16 cellular contexts compared by ENCODE assay signal in genomic region chr6:7841781-7842468, GRCh38.
DNase-seq lines count a peak whose midpoint lies in the region; ATAC-seq and TF ChIP-seq lines count a peak whose summit lies in the region.
"Had no signal": no experiment of that assay in that cellular context is flagged by ENCODE, and none has a peak within 500 bp of the region (broad histone marks: within the 10 kb centered on the region; RNA-seq: fewer than 3 reads in every experiment).

No MANE protein-coding gene starts in this region.

- peak; percentile 5 for DNase-seq in DMS53 (lab: John Stamatoyannopoulos, UW)
- DNase-seq in DMS53 treated with DMSO at 0.1 percent for 48 hours (lab: John Stamatoyannopoulos, UW; ENCODE audit: unreplicated experiment): no peak
- peak; percentile 15 for DNase-seq in RPMI8226
- DNase-seq in fibroblast of mammary gland (ENCODE audit: low read depth): peak; percentile 44
- DNase-seq in skeletal muscle cell (ENCODE audit: low read depth): peak; percentile 30
- no peak for DNase-seq in SKM-1 (lab: John Stamatoyannopoulos, UW; ENCODE audit: unreplicated experiment)
- DNase-seq in GM10266 (ENCODE audit: extremely low spot score): no peak
- DNase-seq: GDM1, MV-4-11, NCI-H1417 treated with DMSO at 0.1 percent for 48 hours, NCI-H1930, NCI-H226, NCI-H524 treated with DMSO at 0.1 percent for 48 hours had no signal

- TF ChIP-seq CTCF in fibroblast of mammary gland (conservative IDR thresholded peaks at IDR 0.05; ENCODE audit: control insufficient read depth, insufficient read depth, low read depth, low read length) (no peak), GM10266 (IDR thresholded peaks at IDR 0.05; ENCODE audit: control insufficient read depth, insufficient read depth, low read depth, missing control alignments) (no peak)

- no peak for ATAC-seq in GM19395 (IDR thresholded peaks at IDR 0.05; ENCODE audit: unreplicated experiment)
- ATAC-seq: GM12878 had no signal

- H3K4me3 ChIP-seq in fibroblast of mammary gland (ENCODE audit: control insufficient read depth, low read depth, low read length) (no peak overlapping the region), skeletal muscle cell (ENCODE audit: low read depth, low read length) (no peak overlapping the region)
- H3K4me3 ChIP-seq: GM12878, SJSA1 had no signal

Comparison
In these comparisons a context has a peak if more than half of its experiments do, and no peak if none do; other contexts are left out.
1. DNase-seq: peak in DMS53 (single experiment), RPMI8226 (single experiment), fibroblast of mammary gland (single experiment) and skeletal muscle cell (single experiment); none in DMS53 treated with DMSO at 0.1 percent for 48 hours (single experiment), SKM-1 (single experiment) and GM10266 (single experiment).